Comparison of ENCODE assay signal across 9 cellular contexts in genomic region chr14:23183479-23183878, GRCh38. TPM values are rescaled to one million over a fixed set of nuclear protein-coding genes. Genes with fewer than 3 reads are reported as not detected.
A peak's percentile ranks its signal among the peaks of the same experiment; 100 is the strongest.
DNase-seq lines count a peak whose midpoint lies in the region; ATAC-seq and TF ChIP-seq lines count a peak whose summit lies in the region.
"Had no signal": no experiment of that assay in that cellular context is flagged by ENCODE, and none has a peak within 500 bp of the region (broad histone marks: within the 10 kb centered on the region; RNA-seq: fewer than 3 reads in every experiment).

SLC7A8 (minus strand) TSS chr14:23183660; CDS start chr14:23182914, 746 bp downstream.

- TF ChIP-seq CTCF in GM20000 (IDR thresholded peaks at IDR 0.05; ENCODE audit: extremely low read depth, missing control alignments): no peak

- ATAC-seq in HG03097 (IDR thresholded peaks at IDR 0.05; ENCODE audit: low FRiP score, unreplicated experiment) (no peak), GM21737 (IDR thresholded peaks at IDR 0.05; ENCODE audit: unreplicated experiment) (no peak)

- DNase-seq in CD1c-positive myeloid dendritic cell (ENCODE audit: extremely low spot score): peak; percentile 38
- peak; percentile 67 for DNase-seq in NCI-H1694 treated with DMSO at 0.1 percent for 48 hours (lab: John Stamatoyannopoulos, UW)
- DNase-seq in activated gamma-delta T cell treated with anti-CD3 and anti-CD28 coated beads, Interleukin-2, amount 50 U/mL, for 16 hours (ENCODE audit: low read depth): peak; percentile 3
- DNase-seq in germinal center (ENCODE audit: low spot score): peak; percentile 52
- peak; percentile 59 for DNase-seq in occipital lobe (lab: John Stamatoyannopoulos, UW)
- no peak for DNase-seq in GM20000 (ENCODE audit: low spot score)
- DNase-seq: natural killer cell had no signal

RNA-seq across cellular contexts. Expression of gene SLC7A8, which starts in this region (rescaled TPM):
- 3.4 TPM for total RNA-seq in occipital lobe
